In the genomic region with DNA sequence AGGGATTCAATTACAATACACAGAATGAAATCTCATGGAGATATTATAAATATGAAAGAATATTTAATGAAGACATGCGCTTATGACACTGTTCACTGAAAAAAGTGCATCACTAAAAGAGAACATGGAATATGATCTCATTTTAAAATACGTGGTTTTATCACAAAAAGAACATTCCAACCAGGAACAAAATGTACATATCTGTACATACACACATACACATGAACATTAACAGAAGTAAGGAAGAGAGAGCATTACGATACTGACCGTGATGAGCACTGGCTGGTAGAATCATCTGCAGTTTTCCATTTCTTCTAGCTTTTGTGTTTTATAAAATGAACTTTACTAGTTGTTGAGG, we compare ENCODE assay signal across 22 cellular contexts. TPM values are rescaled to one million over a fixed set of nuclear protein-coding genes. Genes with fewer than 3 reads are reported as not detected.
A peak's percentile ranks its signal among the peaks of the same experiment; 100 is the strongest.
DNase-seq lines count a peak whose midpoint lies in the region; ATAC-seq and TF ChIP-seq lines count a peak whose summit lies in the region.
"Had no signal": no experiment of that assay in that cellular context is flagged by ENCODE, and none has a peak within 500 bp of the region (broad histone marks: within the 10 kb centered on the region; RNA-seq: fewer than 3 reads in every experiment).

No MANE protein-coding gene starts in this region.

- 75% methylated on average over 4 of the region's 4 CpGs for WGBS in smooth muscle cell (ENCODE audit: low lambda C conversion rate)
- 78 to 86% (median 82%) methylated on average over 4 of the region's 4 CpGs for WGBS in stomach, 5 donors

- H3K27ac ChIP-seq in Panc1 (ENCODE audit: low read length) (peak overlapping the region; percentile 68), epithelial cell of prostate (peak overlapping the region; percentile 98), smooth muscle cell (ENCODE audit: low read depth) (peak overlapping the region; percentile 71), stomach (no peak overlapping the region)
- H3K27ac ChIP-seq: coronary artery, heart left ventricle, left lung, psoas muscle, skin epidermis had no signal

- H3K9ac ChIP-seq in smooth muscle cell (ENCODE audit: low read depth) = peak overlapping the region; percentile 7

- BruUV-seq in Panc1 (replicated peaks; lab: Mats Ljungman, UMichigan) = no TSS peak

- in situ Hi-C loops in Panc1 (cut with HindIII; ENCODE audit: low pct_unique_long_range_greater_than_20kb, low sequenced_read_pairs) = no loop called here

- intact Hi-C loops in Panc1 (cut with micrococcal nuclease; ENCODE audit: unreplicated experiment) = loop anchor here (2.0 to 5.0 kb wide), 2 partner anchors 41 to 98 kb away; partner anchors contain the start of gene IGF2BP3
- intact Hi-C loops in stomach (cut with DNase I; ENCODE audit: low total_unique reads) = no loop called here

- no peak for TF ChIP-seq POLR2A in stomach (IDR thresholded peaks at IDR 0.05)

- H3K27me3 ChIP-seq in Panc1 (ENCODE audit: control insufficient read depth, insufficient read depth, low read length) = no peaks in the 10 kb centered on the region
- no peaks in the 10 kb centered on the region for H3K27me3 ChIP-seq in smooth muscle cell (ENCODE audit: low read depth)
- peaks cover 0 to 16% (median 0%) of the 10 kb centered on the region in 3 donors for H3K27me3 ChIP-seq in stomach

- POLR2A ChIA-PET in Panc1 (lab: Charles Lee) = no interaction called here

- H3K4me3 Mint-ChIP-seq in HFFc6 = peak overlapping the region; percentile 70
- H3K4me3 Mint-ChIP-seq: activated B cell treated with CpG ODN at 0.5 μM for 24 hours; activated naive CD8-positive, alpha-beta T cell treated with anti-CD3 and anti-CD28 coated beads, Interleukin-2, amount 50 U/mL, for 24 hours; B cell; neural crest cell had no signal

- peaks cover 5% of the 10 kb centered on the region for H4K20me1 ChIP-seq in smooth muscle cell (ENCODE audit: low read depth)

- H3K27ac Mint-ChIP-seq in HFFc6 = peak overlapping the region; percentile 59
- H3K27ac Mint-ChIP-seq: activated B cell treated with CpG ODN at 0.5 μM for 24 hours; activated naive CD8-positive, alpha-beta T cell treated with anti-CD3 and anti-CD28 coated beads, Interleukin-2, amount 50 U/mL, for 24 hours; B cell had no signal

- no peaks in the 10 kb centered on the region for H3K36me3 Mint-ChIP-seq in HFFc6 (ENCODE audit: low read depth)

- no peak for DNase-seq in HFFc6
- DNase-seq in Panc1 (ENCODE audit: low read depth, low spot score) = no peak
- DNase-seq in epithelial cell of prostate (ENCODE audit: low read depth, low spot score) = no peak
- DNase-seq in smooth muscle cell (lab: John Stamatoyannopoulos, UW; ENCODE audit: unreplicated experiment) = no peak
- no peak for DNase-seq in activated naive CD4-positive, alpha-beta T cell (lab: John Stamatoyannopoulos, UW)
- no peak for DNase-seq in stomach
- DNase-seq: activated B cell treated with CpG ODN at 0.5 μM for 24 hours; activated effector memory CD4-positive, alpha-beta T cell treated with Interleukin-2 at 50 U/mL for 16 hours; DMS79 treated with DMSO at 0.1 percent for 48 hours; heart left ventricle; left lung; NCI-H510A; psoas muscle; stimulated activated naive CD4-positive, alpha-beta T cell; T1000 had no signal

- H2AFZ ChIP-seq in smooth muscle cell (ENCODE audit: low read depth) = no peak overlapping the region

- CTCF ChIA-PET in Panc1 (lab: Charles Lee) = interaction anchor here (0.8 kb wide), 1 partner anchor 32 kb away, joined by 3 read pairs; no protein-coding TSS in a partner anchor

- no peak for ATAC-seq in Panc1
- no peak for ATAC-seq in HG02973 (IDR thresholded peaks at IDR 0.05; ENCODE audit: unreplicated experiment)
- ATAC-seq: heart left ventricle, psoas muscle had no signal

- no peak for TF ChIP-seq EP300 in stomach (IDR thresholded peaks at IDR 0.05)

- no peaks in the 10 kb centered on the region for H3K9me3 Mint-ChIP-seq in HFFc6
- H3K9me3 Mint-ChIP-seq: activated B cell treated with CpG ODN at 0.5 μM for 24 hours; activated naive CD8-positive, alpha-beta T cell treated with anti-CD3 and anti-CD28 coated beads, Interleukin-2, amount 50 U/mL, for 24 hours; neural crest cell had no signal

- peaks cover 52% of the 10 kb centered on the region for H3K4me1 Mint-ChIP-seq in HFFc6 (ENCODE audit: low read depth)
- H3K4me1 Mint-ChIP-seq: activated B cell treated with CpG ODN at 0.5 μM for 24 hours, B cell had no signal

- H3K36me3 ChIP-seq in Panc1 (ENCODE audit: control insufficient read depth, insufficient read depth, low read length) (no peaks in the 10 kb centered on the region), smooth muscle cell (ENCODE audit: low read depth) (no peaks in the 10 kb centered on the region), stomach (no peaks in the 10 kb centered on the region)
- H3K36me3 ChIP-seq: heart left ventricle, left lung had no signal

- peaks cover 67% of the 10 kb centered on the region for H3K79me2 ChIP-seq in smooth muscle cell (ENCODE audit: low read depth)

- H3K4me3 ChIP-seq in Panc1 (ENCODE audit: low read depth in 2 of 2, low read length in 2 of 2) (no peak overlapping the region), smooth muscle cell (no peak overlapping the region), stomach (no peak overlapping the region)
- H3K4me3 ChIP-seq: coronary artery, GM12878, heart left ventricle, left lung, psoas muscle, skin epidermis had no signal

- peaks cover 35% of the 10 kb centered on the region for H3K4me1 ChIP-seq in Panc1 (ENCODE audit: control insufficient read depth, insufficient read depth, low read length)
- H3K4me1 ChIP-seq in smooth muscle cell (ENCODE audit: low read depth) = peaks cover 17% of the 10 kb centered on the region
- H3K4me1 ChIP-seq in stomach = no peaks in the 10 kb centered on the region
- H3K4me1 ChIP-seq: heart left ventricle, left lung, psoas muscle had no signal

- TF ChIP-seq CTCF in HFFc6 (IDR thresholded peaks at IDR 0.05) = no peak
- TF ChIP-seq CTCF in Panc1 (IDR thresholded peaks at IDR 0.05) = no peak
- no peak for TF ChIP-seq CTCF in smooth muscle cell (IDR thresholded peaks at IDR 0.05; ENCODE audit: borderline replicate concordance, insufficient read depth, poor library complexity, severe bottlenecking)
- no peak for TF ChIP-seq CTCF in stomach (IDR thresholded peaks at IDR 0.05)

- H3F3A ChIP-seq in smooth muscle cell (ENCODE audit: low read depth) = peaks cover 6% of the 10 kb centered on the region

- H3K27me3 Mint-ChIP-seq in HFFc6 (ENCODE audit: insufficient read depth) = no peaks in the 10 kb centered on the region

- H3K9me3 ChIP-seq in Panc1 (ENCODE audit: control insufficient read depth, insufficient read depth, low read depth, low read length) = no peaks in the 10 kb centered on the region
- H3K9me3 ChIP-seq in smooth muscle cell (replicated peaks; ENCODE audit: low read depth) = no peaks in the 10 kb centered on the region
- no peaks in the 10 kb centered on the region for H3K9me3 ChIP-seq in stomach
- H3K9me3 ChIP-seq: heart left ventricle, left lung, psoas muscle had no signal

- peak overlapping the region; percentile 46 for H3K4me2 ChIP-seq in smooth muscle cell

RNA-seq across cellular contexts. Expression of gene IGF2BP3, which starts 39.4 kb away (rescaled TPM):
- 10 to 100 TPM; 23.8 to 33.1 (median 31.0) TPM for total RNA-seq in HFFc6 (2021; fragmentation: NEBNext Ultra II Directional; extraction: Animal tissue kit (Norgen Biotek cat#: 25700))
- total RNA-seq in Panc1 (2021; ENCODE audit: unreplicated experiment) (80.2 TPM), smooth muscle cell (28.1 and 35.2 TPM in 2 replicates), stomach (10 to 100 TPM in 1 of 5 donors, 1 to 10 TPM in 1, not detected in 3; 9.1 to 61.9 TPM)
- polyA plus RNA-seq in Panc1 (2012; ENCODE audit: insufficient read length) = 47.4 TPM
- polyA plus RNA-seq in smooth muscle cell (7.9 and 9.7 TPM in 2 replicates), stomach (1 to 10 TPM in 1 of 3 donors, under 1 TPM in 1, not detected in 1; 0.43 to 1.2 TPM)

Comparison
In these comparisons a context has a peak if more than half of its experiments do, and no peak if none do; other contexts are left out.
1. H3K27ac ChIP-seq: peak in Panc1 (single experiment), epithelial cell of prostate (single experiment) and smooth muscle cell (single experiment); none in stomach (0 of 5).